ENCODE assay signal across 10 cellular contexts in the genomic region with DNA sequence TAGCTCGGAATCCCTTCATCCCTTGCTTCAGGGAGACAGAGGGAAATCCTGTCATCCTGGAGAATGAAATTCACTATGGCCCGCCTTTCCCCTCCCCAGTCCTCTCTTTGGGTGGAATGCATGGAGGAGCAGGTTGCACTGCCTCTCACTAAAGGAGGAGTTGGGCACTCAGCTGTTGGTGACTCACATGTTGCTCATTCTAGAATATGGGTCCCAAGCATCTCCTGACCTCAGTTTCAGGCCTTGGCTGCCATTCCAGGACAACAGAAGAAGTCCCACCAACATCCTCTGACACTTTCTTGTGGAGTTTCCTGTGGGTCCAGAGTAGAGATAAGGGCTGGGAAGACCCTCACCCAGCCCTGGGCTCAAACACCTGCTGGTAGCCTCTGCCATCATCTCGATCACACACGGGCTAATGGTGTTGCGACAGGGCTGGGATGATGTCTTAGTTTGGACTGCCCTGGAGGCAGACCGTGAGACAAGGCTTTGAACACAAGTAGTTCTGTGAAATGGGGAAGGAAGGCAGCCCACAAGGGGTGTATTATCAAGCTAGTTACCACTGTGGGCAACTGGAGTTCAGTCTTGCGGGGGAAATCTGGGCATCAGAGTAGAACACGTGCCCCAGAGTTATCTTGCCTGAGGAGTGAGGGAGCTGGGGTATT. TPM values are rescaled to one million over a fixed set of nuclear protein-coding genes. Genes with fewer than 3 reads are reported as not detected.
DNase-seq lines count a peak whose midpoint lies in the region; ATAC-seq and TF ChIP-seq lines count a peak whose summit lies in the region.
"Had no signal": no experiment of that assay in that cellular context is flagged by ENCODE, and none has a peak within 500 bp of the region (broad histone marks: within the 10 kb centered on the region; RNA-seq: fewer than 3 reads in every experiment).

No MANE protein-coding gene starts in this region.

- TF ChIP-seq RAD21 in SK-N-SH (IDR thresholded peaks at IDR 0.05; ENCODE audit: low read length): no peak

- H4K20me1 ChIP-seq in SK-N-SH (ENCODE audit: insufficient read depth) (no peaks in the 10 kb centered on the region), fibroblast of lung (ENCODE audit: control insufficient read depth, extremely low read depth, insufficient read depth, low read length) (no peaks in the 10 kb centered on the region)

- H3K4me3 ChIP-seq in left ventricle myocardium inferior: no peak overlapping the region
- H3K4me3 ChIP-seq in SK-N-SH (ENCODE audit: low read depth in 2 of 2, low read length in 1 of 2): no peak overlapping the region
- H3K4me3 ChIP-seq in fibroblast of lung (replicated peaks in 1 of 4; ENCODE audit: control extremely low read depth in 1 of 4, insufficient read depth in 1 of 4, low read depth in 3 of 4, low read length in 4 of 4): no peak overlapping the region
- H3K4me3 ChIP-seq: esophagus muscularis mucosa, skin epidermis had no signal

- H3K9me3 ChIP-seq in left ventricle myocardium inferior (replicated peaks) (peaks cover 3% of the 10 kb centered on the region), SK-N-SH (no peaks in the 10 kb centered on the region), fibroblast of lung (ENCODE audit: control insufficient read depth, insufficient read depth, low read depth, low read length) (no peaks in the 10 kb centered on the region)
- H3K9me3 ChIP-seq: esophagus muscularis mucosa had no signal

- no peak for TF ChIP-seq CTCF in left ventricle myocardium inferior (IDR thresholded peaks at IDR 0.05; ENCODE audit: borderline replicate concordance)
- TF ChIP-seq CTCF in SK-N-SH (IDR thresholded peaks at IDR 0.05): no peak
- TF ChIP-seq CTCF in fibroblast of lung (conservative IDR thresholded peaks at IDR 0.05 in 1 of 2, IDR thresholded peaks at IDR 0.05 in 1 of 2; ENCODE audit: low read depth in 1 of 2, low read length in 2 of 2): no peak

- H2AFZ ChIP-seq in SK-N-SH (ENCODE audit: low read depth) (no peak overlapping the region), fibroblast of lung (ENCODE audit: low read length) (no peak overlapping the region)

- peak in 1 of 2 experiments; percentile 33; a peak in 1 of 4 replicates for TF ChIP-seq EP300 in SK-N-SH (IDR thresholded peaks at IDR 0.05; ENCODE audit: borderline replicate concordance in 1 of 2, low read depth in 1 of 2, low read length in 1 of 2)

- peak overlapping the region; percentile 51 for H3K4me2 ChIP-seq in SK-N-SH
- no peak overlapping the region for H3K4me2 ChIP-seq in fibroblast of lung (ENCODE audit: extremely low read depth, insufficient read depth, low read length)

- POLR2A ChIA-PET in SK-N-SH (lab: Yijun Ruan, JAX): no interaction called here

- H3K79me2 ChIP-seq in SK-N-SH (ENCODE audit: insufficient read depth) (no peaks in the 10 kb centered on the region; the same call in 1 of the 2 replicates), fibroblast of lung (ENCODE audit: control insufficient read depth, insufficient read depth, low read length) (no peaks in the 10 kb centered on the region)

- H3K27me3 ChIP-seq in left ventricle myocardium inferior (ENCODE audit: low read depth) (no peaks in the 10 kb centered on the region), SK-N-SH (ENCODE audit: insufficient read depth) (no peaks in the 10 kb centered on the region), fibroblast of lung (ENCODE audit: control insufficient read depth, insufficient read depth, low read length) (no peaks in the 10 kb centered on the region)
- H3K27me3 ChIP-seq: esophagus muscularis mucosa had no signal

- CTCF ChIA-PET in SK-N-SH (lab: Yijun Ruan, JAX): interaction anchor here (0.8 to 10.1 kb wide), 3 partner anchors 16 to 84 kb away, joined by 3 to 82 read pairs (median 4); no protein-coding TSS in a partner anchor

- ATAC-seq in Right ventricle myocardium inferior (no peak), GM19397 (IDR thresholded peaks at IDR 0.05; ENCODE audit: unreplicated experiment) (no peak), HG02885 (IDR thresholded peaks at IDR 0.05; ENCODE audit: poor library complexity, unreplicated experiment) (no peak), HG03521 (IDR thresholded peaks at IDR 0.05; ENCODE audit: unreplicated experiment) (no peak)

- H3K27ac ChIP-seq in left ventricle myocardium inferior (replicated peaks) (peak overlapping the region; percentile 6), SK-N-SH (ENCODE audit: low read depth in 2 of 2, low read length in 1 of 2) (peak overlapping the region in 1 of 2 experiments; percentile 94; a peak in 2 of 4 replicates), fibroblast of lung (ENCODE audit: insufficient read depth, low read length) (peak overlapping the region; percentile 48)

- intact Hi-C loops in left ventricle myocardium inferior (cut with micrococcal nuclease) (loop anchor here (10.0 kb wide), 1 partner anchor 53 kb away; a partner anchor contains a TSS), Right ventricle myocardium inferior (cut with DNase I) (no loop called here)

- peaks cover 34% of the 10 kb centered on the region for H3F3A ChIP-seq in SK-N-SH (replicated peaks; ENCODE audit: insufficient read depth)

- H3K9ac ChIP-seq in SK-N-SH (no peak overlapping the region), fibroblast of lung (ENCODE audit: insufficient read depth, low read length) (no peak overlapping the region)

- H3K4me1 ChIP-seq in left ventricle myocardium inferior: peaks cover 62% of the 10 kb centered on the region
- peaks cover 19 to 43% of the 10 kb centered on the region in 2 experiments for H3K4me1 ChIP-seq in SK-N-SH (ENCODE audit: control insufficient read depth in 1 of 2, insufficient read depth in 2 of 2, low read depth in 1 of 2, low read length in 1 of 2)
- peaks cover 46% of the 10 kb centered on the region for H3K4me1 ChIP-seq in fibroblast of lung (ENCODE audit: control insufficient read depth, extremely low read depth, insufficient read depth, low read length)

- no peaks in the 10 kb centered on the region for H3K36me3 ChIP-seq in left ventricle myocardium inferior
- H3K36me3 ChIP-seq in SK-N-SH (replicated peaks in 1 of 2; ENCODE audit: control insufficient read depth in 1 of 2, insufficient read depth in 2 of 2, low read length in 1 of 2): no peaks in the 10 kb centered on the region
- no peaks in the 10 kb centered on the region for H3K36me3 ChIP-seq in fibroblast of lung (ENCODE audit: control insufficient read depth, insufficient read depth, low read length)
- H3K36me3 ChIP-seq: esophagus muscularis mucosa had no signal

- WGBS in SK-N-SH (ENCODE audit: low lambda C conversion rate): 90% methylated on average over 8 of the region's 8 CpGs

- no peak for DNase-seq in left ventricle myocardium inferior
- no peak for DNase-seq in Right ventricle myocardium inferior (ENCODE audit: missing footprints)
- no peak for DNase-seq in SK-N-SH
- DNase-seq in fibroblast of lung (ENCODE audit: low read depth in 2 of 2): peak; percentile 75 to 87
- no peak for DNase-seq in anterior cingulate cortex (lab: John Stamatoyannopoulos, UW)

- H3K9me2 ChIP-seq in SK-N-SH: no peaks in the 10 kb centered on the region

TF ChIP-seq in SK-N-SH, 30 proteins besides CTCF, POLR2A, EP300 and RAD21 (continues in another document):
- TF ChIP-seq NFIC (IDR thresholded peaks at IDR 0.05; ENCODE audit: borderline replicate concordance) (peak; percentile 53; the same call in 1 of the 2 replicates), MXI1 (IDR thresholded peaks at IDR 0.05; ENCODE audit: low read depth, low read length) (no peak), SMC3 (IDR thresholded peaks at IDR 0.05; ENCODE audit: low read depth, low read length) (no peak), MEF2A (IDR thresholded peaks at IDR 0.05; ENCODE audit: borderline replicate concordance, low read depth) (no peak), TEAD4 (IDR thresholded peaks at IDR 0.05; ENCODE audit: borderline replicate concordance, insufficient read depth) (no peak), NRF1 (IDR thresholded peaks at IDR 0.05; ENCODE audit: low read depth, low read length) (no peak)
- TF ChIP-seq, protein P1, sequence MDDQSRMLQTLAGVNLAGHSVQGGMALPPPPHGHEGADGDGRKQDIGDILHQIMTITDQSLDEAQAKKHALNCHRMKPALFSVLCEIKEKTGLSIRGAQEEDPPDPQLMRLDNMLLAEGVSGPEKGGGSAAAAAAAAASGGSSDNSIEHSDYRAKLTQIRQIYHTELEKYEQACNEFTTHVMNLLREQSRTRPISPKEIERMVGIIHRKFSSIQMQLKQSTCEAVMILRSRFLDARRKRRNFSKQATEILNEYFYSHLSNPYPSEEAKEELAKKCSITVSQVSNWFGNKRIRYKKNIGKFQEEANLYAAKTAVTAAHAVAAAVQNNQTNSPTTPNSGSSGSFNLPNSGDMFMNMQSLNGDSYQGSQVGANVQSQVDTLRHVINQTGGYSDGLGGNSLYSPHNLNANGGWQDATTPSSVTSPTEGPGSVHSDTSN (IDR thresholded peaks at IDR 0.05): peak; percentile 77
- TF ChIP-seq, protein P2, sequence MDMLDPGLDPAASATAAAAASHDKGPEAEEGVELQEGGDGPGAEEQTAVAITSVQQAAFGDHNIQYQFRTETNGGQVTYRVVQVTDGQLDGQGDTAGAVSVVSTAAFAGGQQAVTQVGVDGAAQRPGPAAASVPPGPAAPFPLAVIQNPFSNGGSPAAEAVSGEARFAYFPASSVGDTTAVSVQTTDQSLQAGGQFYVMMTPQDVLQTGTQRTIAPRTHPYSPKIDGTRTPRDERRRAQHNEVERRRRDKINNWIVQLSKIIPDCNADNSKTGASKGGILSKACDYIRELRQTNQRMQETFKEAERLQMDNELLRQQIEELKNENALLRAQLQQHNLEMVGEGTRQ (IDR thresholded peaks at IDR 0.05; ENCODE audit: borderline replicate concordance, low read depth, low read length): no peak

RNA-seq across cellular contexts. Expression of a gene that starts 52.4 kb away (rescaled TPM):
- total RNA-seq in left ventricle myocardium inferior (5.1 TPM), Right ventricle myocardium inferior (7.4 TPM), fibroblast of lung (21.8 and 41.0 TPM in 2 replicates)
- polyA plus RNA-seq in SK-N-SH (2012; rRNA removed) (6.9 and 7.9 TPM in 2 replicates), fibroblast of lung (19.1 and 34.2 TPM in 2 replicates)
- polyA plus RNA-seq in SK-N-SH (2012; cell fraction: cytosol; rRNA removed): 7.3 and 8.1 TPM in 2 replicates
- 9.7 and 9.9 TPM in 2 replicates for polyA plus RNA-seq in SK-N-SH (2012; cell fraction: nucleus; rRNA removed)
- polyA plus RNA-seq in fibroblast of lung (2012): 23.1 and 33.6 TPM in 2 replicates
- 60.4 and 109 TPM in 2 replicates for polyA minus RNA-seq in fibroblast of lung (ENCODE audit: low replicate concordance)

Comparison
In these comparisons a context has a peak if more than half of its experiments do, and no peak if none do; other contexts are left out.
1. DNase-seq: peak in fibroblast of lung (2 of 2); none in left ventricle myocardium inferior (single experiment), Right ventricle myocardium inferior (single experiment), SK-N-SH (single experiment) and anterior cingulate cortex (0 of 58).